In genomic region chr7:102346983-102347382, GRCh38 we compare ENCODE assay signal across 9 cellular contexts. TPM values are rescaled to one million over a fixed set of nuclear protein-coding genes. Genes with fewer than 3 reads are reported as not detected.
"Had no signal": no experiment of that assay in that cellular context is flagged by ENCODE, and none has a peak within 500 bp of the region (broad histone marks: within the 10 kb centered on the region; RNA-seq: fewer than 3 reads in every experiment).

No MANE protein-coding gene starts in this region.

RNA-seq across cellular contexts. Expression of gene SPDYE6, which starts 9.3 kb away (rescaled TPM):
- total RNA-seq: OCI-LY7, PC-3, PC-9, Peyer's patch, Right ventricle myocardium inferior, Right ventricle myocardium superior, SJCRH30, SJSA1, SK-MEL-5 had no signal
